In the genomic region with DNA sequence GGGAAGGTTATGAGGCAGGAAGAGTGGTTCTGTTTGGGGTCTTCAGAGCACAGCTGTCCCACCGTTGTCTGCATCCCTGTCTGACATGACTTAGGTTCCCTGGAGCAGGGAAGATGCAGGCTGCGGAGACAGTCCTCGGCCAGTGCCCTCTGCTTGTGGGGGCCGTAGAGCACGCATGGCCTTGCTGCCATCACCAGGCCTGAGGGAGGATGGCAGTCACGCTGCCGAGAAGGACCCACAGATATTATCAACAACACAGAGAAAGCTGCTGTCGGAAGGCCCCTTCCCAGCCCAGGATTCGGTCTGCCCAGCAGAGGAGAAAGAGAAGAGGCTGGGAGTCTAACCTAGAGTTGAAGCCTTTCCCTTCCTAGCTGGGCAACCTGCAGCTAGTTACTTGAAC, we compare ENCODE assay signal across 10 cellular contexts. TPM values are rescaled to one million over a fixed set of nuclear protein-coding genes. Genes with fewer than 3 reads are reported as not detected.
DNase-seq lines count a peak whose midpoint lies in the region; ATAC-seq, FAIRE-seq and TF ChIP-seq lines count a peak whose summit lies in the region.
"Had no signal": no experiment of that assay in that cellular context is flagged by ENCODE, and none has a peak within 500 bp of the region (broad histone marks: within the 10 kb centered on the region; RNA-seq: fewer than 3 reads in every experiment).

No MANE protein-coding gene starts in this region.

- H2AFZ ChIP-seq in SK-N-SH (ENCODE audit: low read depth): no peak overlapping the region

- H3K4me1 ChIP-seq in SK-N-SH (ENCODE audit: control insufficient read depth in 1 of 2, insufficient read depth in 2 of 2, low read depth in 1 of 2, low read length in 1 of 2) (peaks cover 0 to 7% of the 10 kb centered on the region in 2 experiments; a peak in 1 of 4 replicates), colonic mucosa (no peaks in the 10 kb centered on the region)

- WGBS in SK-N-SH (ENCODE audit: low lambda C conversion rate): 39% methylated on average over 3 of the region's 9 CpGs

- no peaks in the 10 kb centered on the region for H3K9me2 ChIP-seq in SK-N-SH

- H4K20me1 ChIP-seq in SK-N-SH (ENCODE audit: insufficient read depth): no peaks in the 10 kb centered on the region

- H3K4me3 ChIP-seq in SK-N-SH (ENCODE audit: low read depth in 2 of 2, low read length in 1 of 2): no peak overlapping the region
- no peak overlapping the region for H3K4me3 ChIP-seq in colonic mucosa

- no peaks in the 10 kb centered on the region for H3K79me2 ChIP-seq in SK-N-SH (ENCODE audit: insufficient read depth)

- no peak overlapping the region for H3K9ac ChIP-seq in SK-N-SH
- no peak overlapping the region for H3K9ac ChIP-seq in colonic mucosa (ENCODE audit: low read depth in 2 of 2, low read length in 2 of 2)

- no peaks in the 10 kb centered on the region for H3K27me3 ChIP-seq in SK-N-SH (ENCODE audit: insufficient read depth)
- H3K27me3 ChIP-seq in colonic mucosa: no peaks in the 10 kb centered on the region

- CTCF ChIA-PET in SK-N-SH (lab: Yijun Ruan, JAX): interaction anchor here (0.6 to 9.0 kb wide), 30 partner anchors 8 to 234 kb away, joined by 3 to 92 read pairs (median 6); partner anchors contain the start of gene GALNT16

- no peak for TF ChIP-seq EP300 in SK-N-SH (IDR thresholded peaks at IDR 0.05; ENCODE audit: borderline replicate concordance in 1 of 2, low read depth in 1 of 2, low read length in 1 of 2)

- H3K36me3 ChIP-seq in SK-N-SH (replicated peaks in 1 of 2; ENCODE audit: control insufficient read depth in 1 of 2, insufficient read depth in 2 of 2, low read length in 1 of 2) (peaks cover 0 to 3% of the 10 kb centered on the region in 2 experiments), colonic mucosa (no peaks in the 10 kb centered on the region)

- intact Hi-C loops in colonic mucosa (cut with DNase I): no loop called here

- peak; percentile 84 for TF ChIP-seq RAD21 in SK-N-SH (IDR thresholded peaks at IDR 0.05; ENCODE audit: low read length)

- DNase-seq in DMS79 (lab: John Stamatoyannopoulos, UW): peak; percentile 13
- peak; percentile 78 for DNase-seq in SK-N-SH
- peak; percentile 38 to 61 for DNase-seq in frontal cortex (ENCODE audit: low spot score in 2 of 2)
- peak in 32 of 56 donors; percentile 5 to 64 (median 30) for DNase-seq in nucleus accumbens (lab: John Stamatoyannopoulos, UW)
- DNase-seq in colonic mucosa: no peak
- DNase-seq in activated CD4-positive, alpha-beta T cell treated with anti-CD3 and anti-CD28 coated beads for 4 hours: no peak
- DNase-seq: natural killer cell; stimulated activated naive CD4-positive, alpha-beta T cell had no signal

- ATAC-seq in GM18861 (IDR thresholded peaks at IDR 0.05; ENCODE audit: unreplicated experiment): no peak
- ATAC-seq in GM19324 (IDR thresholded peaks at IDR 0.05; ENCODE audit: low FRiP score, unreplicated experiment): no peak
- ATAC-seq: natural killer cell had no signal

- FAIRE-seq in frontal cortex (lab: Jason Lieb, UNC): no peak

- H3K27ac ChIP-seq in SK-N-SH (ENCODE audit: low read depth in 2 of 2, low read length in 1 of 2): no peak overlapping the region
- H3K27ac ChIP-seq in colonic mucosa: no peak overlapping the region

- H3F3A ChIP-seq in SK-N-SH (replicated peaks; ENCODE audit: insufficient read depth): no peaks in the 10 kb centered on the region

- H3K4me2 ChIP-seq in SK-N-SH: no peak overlapping the region

- TF ChIP-seq CTCF in SK-N-SH (IDR thresholded peaks at IDR 0.05) (peak; percentile 54), colonic mucosa (IDR thresholded peaks at IDR 0.05) (no peak)

- POLR2A ChIA-PET in SK-N-SH (lab: Yijun Ruan, JAX): no interaction called here

- no peaks in the 10 kb centered on the region for H3K9me3 ChIP-seq in SK-N-SH
- H3K9me3 ChIP-seq in colonic mucosa: no peaks in the 10 kb centered on the region

TF ChIP-seq in SK-N-SH, 30 proteins besides CTCF, POLR2A, EP300 and RAD21:
- TF ChIP-seq TAF1 (IDR thresholded peaks at IDR 0.05; ENCODE audit: borderline replicate concordance, low read depth, low read length): no peak
- TF ChIP-seq, protein P1, sequence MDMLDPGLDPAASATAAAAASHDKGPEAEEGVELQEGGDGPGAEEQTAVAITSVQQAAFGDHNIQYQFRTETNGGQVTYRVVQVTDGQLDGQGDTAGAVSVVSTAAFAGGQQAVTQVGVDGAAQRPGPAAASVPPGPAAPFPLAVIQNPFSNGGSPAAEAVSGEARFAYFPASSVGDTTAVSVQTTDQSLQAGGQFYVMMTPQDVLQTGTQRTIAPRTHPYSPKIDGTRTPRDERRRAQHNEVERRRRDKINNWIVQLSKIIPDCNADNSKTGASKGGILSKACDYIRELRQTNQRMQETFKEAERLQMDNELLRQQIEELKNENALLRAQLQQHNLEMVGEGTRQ (IDR thresholded peaks at IDR 0.05; ENCODE audit: borderline replicate concordance, low read depth, low read length): no peak
- no peak for TF ChIP-seq USF1 (IDR thresholded peaks at IDR 0.05; ENCODE audit: borderline replicate concordance, low read depth)
- TF ChIP-seq NFIC (IDR thresholded peaks at IDR 0.05; ENCODE audit: borderline replicate concordance): no peak
- TF ChIP-seq SIN3A (IDR thresholded peaks at IDR 0.05; ENCODE audit: borderline replicate concordance, low read depth, low read length): no peak
- peak; percentile 67 for TF ChIP-seq GATA2 (CRISPR knock-in tag; IDR thresholded peaks at IDR 0.05)
- 0 out of 2 replicates have a peak, but pooled peaks have one; percentile 22 for TF ChIP-seq RCOR1 (IDR thresholded peaks at IDR 0.05; ENCODE audit: low read length)
- TF ChIP-seq POLR2AphosphoS5 (IDR thresholded peaks at IDR 0.05; ENCODE audit: low read depth, low read length): no peak
- TF ChIP-seq SMC3 (IDR thresholded peaks at IDR 0.05; ENCODE audit: low read depth, low read length): peak; percentile 75
- no peak for TF ChIP-seq JUND (IDR thresholded peaks at IDR 0.05)
- TF ChIP-seq YY1 (IDR thresholded peaks at IDR 0.05; ENCODE audit: low read depth): no peak
- no peak for TF ChIP-seq RXRA (IDR thresholded peaks at IDR 0.05; ENCODE audit: borderline replicate concordance, low read depth)
- TF ChIP-seq, protein P2, sequence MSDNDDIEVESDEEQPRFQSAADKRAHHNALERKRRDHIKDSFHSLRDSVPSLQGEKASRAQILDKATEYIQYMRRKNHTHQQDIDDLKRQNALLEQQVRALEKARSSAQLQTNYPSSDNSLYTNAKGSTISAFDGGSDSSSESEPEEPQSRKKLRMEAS (IDR thresholded peaks at IDR 0.05; ENCODE audit: low read depth): no peak
- TF ChIP-seq, protein P3, sequence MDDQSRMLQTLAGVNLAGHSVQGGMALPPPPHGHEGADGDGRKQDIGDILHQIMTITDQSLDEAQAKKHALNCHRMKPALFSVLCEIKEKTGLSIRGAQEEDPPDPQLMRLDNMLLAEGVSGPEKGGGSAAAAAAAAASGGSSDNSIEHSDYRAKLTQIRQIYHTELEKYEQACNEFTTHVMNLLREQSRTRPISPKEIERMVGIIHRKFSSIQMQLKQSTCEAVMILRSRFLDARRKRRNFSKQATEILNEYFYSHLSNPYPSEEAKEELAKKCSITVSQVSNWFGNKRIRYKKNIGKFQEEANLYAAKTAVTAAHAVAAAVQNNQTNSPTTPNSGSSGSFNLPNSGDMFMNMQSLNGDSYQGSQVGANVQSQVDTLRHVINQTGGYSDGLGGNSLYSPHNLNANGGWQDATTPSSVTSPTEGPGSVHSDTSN (IDR thresholded peaks at IDR 0.05): no peak

RNA-seq across cellular contexts. Expression of gene ERH, which starts 35.0 kb away (rescaled TPM):
- 186 and 228 TPM in 2 replicates for polyA plus RNA-seq in SK-N-SH (2012; rRNA removed)
- 255 and 297 TPM in 2 replicates for polyA plus RNA-seq in SK-N-SH (2012; cell fraction: cytosol; rRNA removed)
- 31.4 and 51.2 TPM in 2 replicates for polyA plus RNA-seq in SK-N-SH (2012; cell fraction: nucleus; rRNA removed)
- total RNA-seq in frontal cortex: 106 TPM
- total RNA-seq in colonic mucosa: 100 to 1,000 TPM; 118 to 192 TPM

RNA-seq across cellular contexts. Expression of gene SLC39A9, which starts 35.4 kb away (rescaled TPM):
- 39.8 and 68.9 TPM in 2 replicates for polyA plus RNA-seq in SK-N-SH (2012; rRNA removed)
- 48.5 and 55.5 TPM in 2 replicates for polyA plus RNA-seq in SK-N-SH (2012; cell fraction: cytosol; rRNA removed)
- polyA plus RNA-seq in SK-N-SH (2012; cell fraction: nucleus; rRNA removed): 22.4 and 40.5 TPM in 2 replicates
- total RNA-seq in frontal cortex (118 TPM), colonic mucosa (10 to 100 TPM; 79.7 to 83.1 TPM)

Comparison
In these comparisons a context has a peak if more than half of its experiments do, and no peak if none do; other contexts are left out.
1. DNase-seq: peak in DMS79 (single experiment), SK-N-SH (single experiment), frontal cortex (2 of 2) and nucleus accumbens (32 of 56); none in colonic mucosa (single experiment) and activated CD4-positive, alpha-beta T cell treated with anti-CD3 and anti-CD28 coated beads for 4 hours (0 of 2).